Comparison of ENCODE assay signal across 1 cellular context in genomic region chr17:82418001-82418986, GRCh38.
TF ChIP-seq lines count a peak whose summit lies in the region.

Gene HEXD (plus strand): TSS chr17:82418347. CDS start chr17:82419800, 1,453 bp downstream.
Gene OGFOD3 (minus strand): TSS chr17:82418586. CDS start chr17:82418485, 101 bp downstream.

TF ChIP-seq in K562, 482 proteins besides CTCF, POLR2A, EP300 and RAD21 (continued from another document):
- TF ChIP-seq ZNF740 (CRISPR knock-in tag; IDR thresholded peaks at IDR 0.05) (peak; percentile 93), ZNF740 (tag; IDR thresholded peaks at IDR 0.05) (peak in 1 of 2 experiments; percentile 97; a peak in 2 of 4 replicates), C11orf30 (IDR thresholded peaks at IDR 0.05; ENCODE audit: low read depth) (peak; percentile 19; the same call in 1 of the 2 replicates), TAL1 (IDR thresholded peaks at IDR 0.05) (no peak), RBBP5 (IDR thresholded peaks at IDR 0.05; ENCODE audit: borderline replicate concordance, insufficient read depth, low read length, poor library complexity, severe bottlenecking) (peak; percentile 99), ZNF584 (CRISPR knock-in tag; IDR thresholded peaks at IDR 0.05; ENCODE audit: low read depth) (no peak), SOX6 (IDR thresholded peaks at IDR 0.05) (0 out of 2 replicates have a peak, but pooled peaks have one; percentile 24), TAF7 (tag; IDR thresholded peaks at IDR 0.05) (no peak), E2F8 (IDR thresholded peaks at IDR 0.05; ENCODE audit: low read depth, partially characterized antibody) (no peak), NRF1 (conservative IDR thresholded peaks at IDR 0.05 in 1 of 2, IDR thresholded peaks at IDR 0.05 in 1 of 2) (peak; percentile 82 to 86), ZNF133 (CRISPR knock-in tag; IDR thresholded peaks at IDR 0.05) (no peak), POLR2B (IDR thresholded peaks at IDR 0.05; ENCODE audit: low read depth, partially characterized antibody) (peak; percentile 28), CHD7 (IDR thresholded peaks at IDR 0.05; ENCODE audit: low read depth, low read length) (no peak), SNIP1 (IDR thresholded peaks at IDR 0.05; ENCODE audit: low read depth) (no peak), POLR2AphosphoS5 (IDR thresholded peaks at IDR 0.05; ENCODE audit: control insufficient read depth, insufficient read depth, low read depth, low read length) (peak; percentile 66), KAT7 (CRISPR knock-in tag; IDR thresholded peaks at IDR 0.05; ENCODE audit: borderline replicate concordance) (no peak), ZFP36 (IDR thresholded peaks at IDR 0.05; ENCODE audit: low read depth, low read length, partially characterized antibody) (no peak), SLC30A9 (CRISPR knock-in tag; IDR thresholded peaks at IDR 0.05) (no peak)
- TF ChIP-seq, protein P1, sequence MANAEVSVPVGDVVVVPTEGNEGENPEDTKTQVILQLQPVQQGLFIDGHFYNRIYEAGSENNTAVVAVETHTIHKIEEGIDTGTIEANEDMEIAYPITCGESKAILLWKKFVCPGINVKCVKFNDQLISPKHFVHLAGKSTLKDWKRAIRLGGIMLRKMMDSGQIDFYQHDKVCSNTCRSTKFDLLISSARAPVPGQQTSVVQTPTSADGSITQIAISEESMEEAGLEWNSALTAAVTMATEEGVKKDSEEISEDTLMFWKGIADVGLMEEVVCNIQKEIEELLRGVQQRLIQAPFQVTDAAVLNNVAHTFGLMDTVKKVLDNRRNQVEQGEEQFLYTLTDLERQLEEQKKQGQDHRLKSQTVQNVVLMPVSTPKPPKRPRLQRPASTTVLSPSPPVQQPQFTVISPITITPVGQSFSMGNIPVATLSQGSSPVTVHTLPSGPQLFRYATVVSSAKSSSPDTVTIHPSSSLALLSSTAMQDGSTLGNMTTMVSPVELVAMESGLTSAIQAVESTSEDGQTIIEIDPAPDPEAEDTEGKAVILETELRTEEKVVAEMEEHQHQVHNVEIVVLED (CRISPR knock-in tag; IDR thresholded peaks at IDR 0.05), result peak; percentile 91
- TF ChIP-seq, protein P2, sequence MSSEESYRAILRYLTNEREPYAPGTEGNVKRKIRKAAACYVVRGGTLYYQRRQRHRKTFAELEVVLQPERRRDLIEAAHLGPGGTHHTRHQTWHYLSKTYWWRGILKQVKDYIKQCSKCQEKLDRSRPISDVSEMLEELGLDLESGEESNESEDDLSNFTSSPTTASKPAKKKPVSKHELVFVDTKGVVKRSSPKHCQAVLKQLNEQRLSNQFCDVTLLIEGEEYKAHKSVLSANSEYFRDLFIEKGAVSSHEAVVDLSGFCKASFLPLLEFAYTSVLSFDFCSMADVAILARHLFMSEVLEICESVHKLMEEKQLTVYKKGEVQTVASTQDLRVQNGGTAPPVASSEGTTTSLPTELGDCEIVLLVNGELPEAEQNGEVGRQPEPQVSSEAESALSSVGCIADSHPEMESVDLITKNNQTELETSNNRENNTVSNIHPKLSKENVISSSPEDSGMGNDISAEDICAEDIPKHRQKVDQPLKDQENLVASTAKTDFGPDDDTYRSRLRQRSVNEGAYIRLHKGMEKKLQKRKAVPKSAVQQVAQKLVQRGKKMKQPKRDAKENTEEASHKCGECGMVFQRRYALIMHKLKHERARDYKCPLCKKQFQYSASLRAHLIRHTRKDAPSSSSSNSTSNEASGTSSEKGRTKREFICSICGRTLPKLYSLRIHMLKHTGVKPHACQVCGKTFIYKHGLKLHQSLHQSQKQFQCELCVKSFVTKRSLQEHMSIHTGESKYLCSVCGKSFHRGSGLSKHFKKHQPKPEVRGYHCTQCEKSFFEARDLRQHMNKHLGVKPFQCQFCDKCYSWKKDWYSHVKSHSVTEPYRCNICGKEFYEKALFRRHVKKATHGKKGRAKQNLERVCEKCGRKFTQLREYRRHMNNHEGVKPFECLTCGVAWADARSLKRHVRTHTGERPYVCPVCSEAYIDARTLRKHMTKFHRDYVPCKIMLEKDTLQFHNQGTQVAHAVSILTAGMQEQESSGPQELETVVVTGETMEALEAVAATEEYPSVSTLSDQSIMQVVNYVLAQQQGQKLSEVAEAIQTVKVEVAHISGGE (CRISPR knock-in tag; IDR thresholded peaks at IDR 0.05), result 0 out of 6 replicates have a peak, but pooled peaks of 1 of the 3 experiments have one; percentile 48
